In genomic region chr7:70426249-70426880, GRCh38 we compare ENCODE assay signal across 1 cellular context.
TF ChIP-seq lines count a peak whose summit lies in the region.

No MANE protein-coding gene starts in this region.

TF ChIP-seq in GM12878, 131 proteins besides CTCF, POLR2A, EP300 and RAD21 (continued from another document):
- TF ChIP-seq BHLHE40 (IDR thresholded peaks at IDR 0.05; ENCODE audit: borderline replicate concordance in 1 of 2, low read depth in 2 of 2, low read length in 1 of 2) (peak in 1 of 2 experiments; percentile 5; a peak in 1 of 4 replicates), MTA2 (IDR thresholded peaks at IDR 0.05; ENCODE audit: low read depth) (peak; percentile 68), FOXM1 (IDR thresholded peaks at IDR 0.05; ENCODE audit: low read depth, low read length) (no peak), ATF2 (IDR thresholded peaks at IDR 0.05; ENCODE audit: low read length) (no peak), TAF1 (IDR thresholded peaks at IDR 0.05; ENCODE audit: borderline replicate concordance, low read depth, low read length) (no peak), SPI1 (IDR thresholded peaks at IDR 0.05; ENCODE audit: borderline replicate concordance, insufficient read depth, low read depth, low read length) (peak; percentile 4; the same call in 1 of the 2 replicates)
